In genomic region chr13:104943331-104943730, GRCh38 we compare ENCODE assay signal across 8 cellular contexts.
"Had no signal": no experiment of that assay in that cellular context is flagged by ENCODE, and none has a peak within 500 bp of the region (broad histone marks: within the 10 kb centered on the region; RNA-seq: fewer than 3 reads in every experiment).

No MANE protein-coding gene starts in this region.

- H3K4me3 Mint-ChIP-seq: GM23338 had no signal

- DNase-seq: IMR-90, KG1 had no signal

- H2AFZ ChIP-seq: GM23338 had no signal

- H3K4me1 ChIP-seq: HAP-1 had no signal

- FAIRE-seq: H1, HTR-8/SVneo, K562 had no signal

- H3K4me1 Mint-ChIP-seq: GM23338 had no signal

- ATAC-seq: GM23338, HCT116, K562 had no signal

- H3K4me3 ChIP-seq: GM23338, HAP-1, K562 had no signal

- H3K9me3 Mint-ChIP-seq: GM23338 had no signal

- H3K9me3 ChIP-seq: HAP-1 had no signal

- H3K4me2 ChIP-seq: GM23338 had no signal
